In the genomic region with DNA sequence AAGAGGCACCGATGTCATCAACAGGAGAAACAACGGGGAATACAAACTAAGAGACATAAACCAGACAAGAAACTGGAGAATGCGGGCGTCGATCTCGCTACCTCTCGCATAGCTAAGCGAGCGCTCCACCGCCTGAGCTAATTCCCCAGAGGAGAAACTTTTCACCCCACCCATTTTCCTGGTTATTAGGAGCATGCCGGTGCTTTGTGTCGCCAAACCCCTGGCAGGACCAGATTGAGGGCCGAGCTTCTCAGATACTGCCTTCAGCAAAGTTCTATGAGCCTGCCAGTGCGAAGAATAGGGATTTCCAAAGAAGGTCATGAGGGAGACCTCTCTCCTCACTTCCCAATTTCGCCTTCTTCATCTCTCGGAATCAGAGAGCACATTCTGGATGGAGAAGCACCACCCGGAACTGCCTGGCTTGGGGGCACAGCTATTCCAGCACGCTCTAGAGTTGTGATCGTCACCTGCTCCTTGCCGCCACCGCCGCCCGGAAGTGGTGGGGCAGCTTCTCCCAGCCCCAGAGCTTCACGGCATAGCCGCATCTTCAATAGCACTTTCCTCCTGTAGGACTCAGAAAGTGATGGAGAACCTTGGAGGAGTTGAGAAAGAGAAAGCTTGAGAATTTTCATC, we compare ENCODE assay signal across 7 cellular contexts.
DNase-seq lines count a peak whose midpoint lies in the region; ATAC-seq, FAIRE-seq and TF ChIP-seq lines count a peak whose summit lies in the region.
"Not testable (repeated sequence)": the region's sequence is repeated elsewhere in the genome, so short reads cannot be mapped to it uniquely, and the experiment has no call there.

No MANE protein-coding gene starts in this region.

- H3K9me3 Mint-ChIP-seq in activated CD8-positive, alpha-beta T cell treated with anti-CD3 and anti-CD28 coated beads, Interleukin-2, amount 10 ng/mL, durations not matched to agents 7 days and 5 days (ENCODE audit: insufficient read depth): peaks cover 14% of the 10 kb centered on the region

- H2AK5ac ChIP-seq in trophoblast cell (ENCODE audit: low read length): not testable (repeated sequence)

- not testable (repeated sequence) for H3K27ac ChIP-seq in HepG2 (ENCODE audit: extremely low read length, insufficient read depth, low read length); trophoblast cell (ENCODE audit: low read depth, low read length)

- H2BK120ac ChIP-seq in trophoblast cell (ENCODE audit: insufficient read depth, low read length, poor library complexity): not testable (repeated sequence)

- peaks cover 47% of the 10 kb centered on the region for H3K27me3 Mint-ChIP-seq in activated CD8-positive, alpha-beta T cell treated with anti-CD3 and anti-CD28 coated beads, Interleukin-2, amount 10 ng/mL, durations not matched to agents 7 days and 5 days (ENCODE audit: low read depth)

- H3K36me3 ChIP-seq in NT2/D1 (ENCODE audit: insufficient read depth, insufficient read length, low read length); HepG2 (replicated peaks in 1 of 2; ENCODE audit: control insufficient read depth in 1 of 2, insufficient read depth in 2 of 2, low read length in 2 of 2); trophoblast cell (ENCODE audit: control insufficient read depth in 1 of 2, insufficient read depth in 2 of 2, low read length in 2 of 2): not testable (repeated sequence)

- not testable (repeated sequence) for H3K14ac ChIP-seq in trophoblast cell (ENCODE audit: low read length)

- not testable (repeated sequence) for TF ChIP-seq POLR2A in HepG2 (IDR thresholded peaks at IDR 0.05; ENCODE audit: insufficient read depth in 1 of 2, low read depth in 2 of 2, low read length in 2 of 2)

- DNase-seq in NT2/D1 (ENCODE audit: low read depth, low spot score); activated CD8-positive, alpha-beta T cell treated with anti-CD3 and anti-CD28 coated beads, Interleukin-2, amount 10 ng/mL, durations not matched to agents 7 days and 5 days; HepG2 (ENCODE audit: low spot score): not testable (repeated sequence)
- DNase-seq in fibroblast of mammary gland (ENCODE audit: low read depth): peak; percentile 46
- peak in 1 of 2 donors; percentile 9 for DNase-seq in trophoblast cell

- not testable (repeated sequence) for H2AFZ ChIP-seq in HepG2 (ENCODE audit: low read length); trophoblast cell (ENCODE audit: insufficient read depth, low read length, poor library complexity)

- 54% methylated on average over 14 of the region's 25 CpGs for WGBS in HepG2 (ENCODE audit: low lambda C conversion rate)
- no CpG with 5 or more reads among the region's 25 CpGs for WGBS in trophoblast cell (ENCODE audit: extremely low coverage, insufficient coverage, insufficient read length)

- intact Hi-C loops in HepG2 (cut with micrococcal nuclease; ENCODE audit: unreplicated experiment): not testable (repeated sequence)

- H4K8ac ChIP-seq in trophoblast cell (ENCODE audit: low read depth, low read length): not testable (repeated sequence)

- H2BK5ac ChIP-seq in trophoblast cell (ENCODE audit: low read depth, low read length, poor library complexity): not testable (repeated sequence)

- CTCF ChIA-PET in activated CD8-positive, alpha-beta T cell treated with anti-CD3 and anti-CD28 coated beads, Interleukin-2, amount 10 ng/mL, durations not matched to agents 7 days and 5 days (lab: Charles Lee); HepG2 (lab: Yijun Ruan, JAX; ENCODE audit: low intra/inter-chr PET ratio, low total read pairs): not testable (repeated sequence)

- H3K4me2 ChIP-seq in HepG2 (ENCODE audit: low read depth, low read length): peak overlapping the region; percentile 7; the same call in 1 of the 2 replicates
- peak overlapping the region; percentile 53 for H3K4me2 ChIP-seq in trophoblast cell (ENCODE audit: low read length)

- not testable (repeated sequence) for H3K23ac ChIP-seq in trophoblast cell (ENCODE audit: low read length)

- not testable (repeated sequence) for H4K20me1 ChIP-seq in HepG2 (ENCODE audit: insufficient read depth, low read length)

- H3K4me3 Mint-ChIP-seq in activated CD8-positive, alpha-beta T cell treated with anti-CD3 and anti-CD28 coated beads, Interleukin-2, amount 10 ng/mL, durations not matched to agents 7 days and 5 days: peak overlapping the region; percentile 8

- not testable (repeated sequence) for H3K79me1 ChIP-seq in trophoblast cell (ENCODE audit: low read length)

- not testable (repeated sequence) for FAIRE-seq in HepG2 (lab: Jason Lieb, UNC)

- BruUV-seq in HepG2 (replicated peaks; lab: Mats Ljungman, UMichigan): not testable (repeated sequence)

- H3K27ac Mint-ChIP-seq in activated CD8-positive, alpha-beta T cell treated with anti-CD3 and anti-CD28 coated beads, Interleukin-2, amount 10 ng/mL, durations not matched to agents 7 days and 5 days: not testable (repeated sequence)

- H4K91ac ChIP-seq in trophoblast cell (ENCODE audit: low read depth, low read length): not testable (repeated sequence)

- H3K27me3 ChIP-seq in NT2/D1 (ENCODE audit: insufficient read depth, insufficient read length): peaks cover 57% of the 10 kb centered on the region
- H3K27me3 ChIP-seq in HepG2 (ENCODE audit: control insufficient read depth in 1 of 2, insufficient read depth in 2 of 2, low read length in 2 of 2): peaks cover 0 to 17% of the 10 kb centered on the region in 2 experiments; a peak in 3 of 5 replicates
- H3K27me3 ChIP-seq in trophoblast cell (ENCODE audit: insufficient read depth, low read length): not testable (repeated sequence)

- not testable (repeated sequence) for H3K4me1 ChIP-seq in NT2/D1 (ENCODE audit: insufficient read depth, insufficient read length); trophoblast cell (ENCODE audit: control insufficient read depth in 1 of 2, insufficient read depth in 2 of 2, low read length in 2 of 2)
- H3K4me1 ChIP-seq in HepG2 (ENCODE audit: insufficient read depth, low read length): peaks cover 15% of the 10 kb centered on the region

- H4K12ac ChIP-seq in trophoblast cell (ENCODE audit: low read depth, low read length): not testable (repeated sequence)

- H3K9me3 ChIP-seq in NT2/D1 (ENCODE audit: insufficient read depth, low read length); HepG2 (ENCODE audit: low read length); trophoblast cell (ENCODE audit: insufficient read depth, low read depth, low read length): not testable (repeated sequence)

- not testable (repeated sequence) for TF ChIP-seq RAD21 in HepG2 (CRISPR knock-in tag; IDR thresholded peaks at IDR 0.05)

- H3K4me3 ChIP-seq in GM08714 (ENCODE audit: low read length) (peak overlapping the region; percentile 42; the same call in 1 of the 2 replicates), NT2/D1 (ENCODE audit: insufficient read length, low read depth) (peak overlapping the region; percentile 15), fibroblast of mammary gland (ENCODE audit: control insufficient read depth, low read depth, low read length) (peak overlapping the region; percentile 12)
- not testable (repeated sequence) for H3K4me3 ChIP-seq in HepG2 (replicated peaks in 1 of 3; ENCODE audit: insufficient read depth in 1 of 3, low read depth in 2 of 3, low read length in 3 of 3); trophoblast cell (ENCODE audit: low read depth, low read length)

- peak; percentile 73 for ATAC-seq in HG03432 (IDR thresholded peaks at IDR 0.05; ENCODE audit: unreplicated experiment)
- ATAC-seq in activated CD8-positive, alpha-beta T cell treated with anti-CD3 and anti-CD28 coated beads, Interleukin-2, amount 10 ng/mL, durations not matched to agents 7 days and 5 days: not testable (repeated sequence)
- ATAC-seq in HepG2: peak; percentile 41; the same call in 2 of the 3 replicates

- not testable (repeated sequence) for H3K79me2 ChIP-seq in HepG2 (ENCODE audit: insufficient read depth, low read length); trophoblast cell (ENCODE audit: control insufficient read depth, insufficient read depth, low read length, poor library complexity)

- H2BK12ac ChIP-seq in trophoblast cell (ENCODE audit: low read length): not testable (repeated sequence)

- H3K18ac ChIP-seq in trophoblast cell (ENCODE audit: low read length): not testable (repeated sequence)

- not testable (repeated sequence) for TF ChIP-seq CTCF in fibroblast of mammary gland (conservative IDR thresholded peaks at IDR 0.05; ENCODE audit: control insufficient read depth, insufficient read depth, low read depth, low read length); HepG2 (CRISPR knock-in tag; IDR thresholded peaks at IDR 0.05)

- peaks cover 11% of the 10 kb centered on the region for H3K4me1 Mint-ChIP-seq in activated CD8-positive, alpha-beta T cell treated with anti-CD3 and anti-CD28 coated beads, Interleukin-2, amount 10 ng/mL, durations not matched to agents 7 days and 5 days (ENCODE audit: low read depth)

- not testable (repeated sequence) for H3K4ac ChIP-seq in trophoblast cell (ENCODE audit: low read depth, low read length)

- not testable (repeated sequence) for H3K9ac ChIP-seq in NT2/D1 (ENCODE audit: insufficient read length, low read depth); HepG2 (ENCODE audit: insufficient read depth, low read depth, low read length); trophoblast cell (ENCODE audit: low read length)

- POLR2A ChIA-PET in activated CD8-positive, alpha-beta T cell treated with anti-CD3 and anti-CD28 coated beads, Interleukin-2, amount 10 ng/mL, durations not matched to agents 7 days and 5 days (lab: Charles Lee); HepG2 (lab: Yijun Ruan, JAX): not testable (repeated sequence)

- in situ Hi-C loops in HepG2 (cut with HindIII; ENCODE audit: extremely low pct_ligation_motif_present, low pct_unique_long_range_greater_than_20kb): not testable (repeated sequence)

- TF ChIP-seq EP300 in HepG2 (IDR thresholded peaks at IDR 0.05; ENCODE audit: low read depth in 2 of 2, low read length in 2 of 2); HepG2 (CRISPR knock-in tag; IDR thresholded peaks at IDR 0.05; ENCODE audit: borderline replicate concordance): not testable (repeated sequence)

- H3K36me3 Mint-ChIP-seq in activated CD8-positive, alpha-beta T cell treated with anti-CD3 and anti-CD28 coated beads, Interleukin-2, amount 10 ng/mL, durations not matched to agents 7 days and 5 days (ENCODE audit: low read depth): peaks cover 11% of the 10 kb centered on the region

TF ChIP-seq in HepG2, 621 proteins besides CTCF, POLR2A, EP300 and RAD21:
- 0 out of 2 replicates have a peak, but pooled peaks have one; percentile 29 for TF ChIP-seq GABPB1 (CRISPR knock-in tag; IDR thresholded peaks at IDR 0.05)
